In genomic region chr19:33403973-33404304, GRCh38 we compare ENCODE assay signal across 22 cellular contexts. TPM values are rescaled to one million over a fixed set of nuclear protein-coding genes. Genes with fewer than 3 reads are reported as not detected.
DNase-seq lines count a peak whose midpoint lies in the region; ATAC-seq, FAIRE-seq and TF ChIP-seq lines count a peak whose summit lies in the region.
"Had no signal": no experiment of that assay in that cellular context is flagged by ENCODE, and none has a peak within 500 bp of the region (broad histone marks: within the 10 kb centered on the region; RNA-seq: fewer than 3 reads in every experiment).

No MANE protein-coding gene starts in this region.

- 0 out of 2 replicates have a peak, but pooled peaks have one; percentile 7 for TF ChIP-seq RAD21 in HepG2 (CRISPR knock-in tag; IDR thresholded peaks at IDR 0.05)

- no peak for FAIRE-seq in HepG2 (lab: Jason Lieb, UNC)

- H3K27me3 ChIP-seq in BLaER1 (no peaks in the 10 kb centered on the region), Peyer's patch (no peaks in the 10 kb centered on the region), HepG2 (ENCODE audit: control insufficient read depth in 1 of 2, insufficient read depth in 2 of 2, low read length in 2 of 2) (no peaks in the 10 kb centered on the region), sigmoid colon (no peaks in the 10 kb centered on the region)
- H3K27me3 ChIP-seq: foreskin keratinocyte, SJCRH30 had no signal

- DNase-seq in Peyer's patch (no peak), HepG2 (ENCODE audit: low spot score) (no peak), sigmoid colon (peak; percentile 56), NCI-H2029 (lab: John Stamatoyannopoulos, UW) (no peak), NCI-H774 (lab: John Stamatoyannopoulos, UW) (no peak), NCI-H2227 treated with DMSO at 0.1 percent for 48 hours (lab: John Stamatoyannopoulos, UW) (no peak), glomerular visceral epithelial cell (ENCODE audit: extremely low spot score) (no peak)
- DNase-seq: ACHN; activated CD4-positive, alpha-beta T cell treated with anti-CD3 and anti-CD28 coated beads for 1 hour; activated CD8-positive, alpha-beta T cell treated with anti-CD3 and anti-CD28 coated beads, Interleukin-2, amount 10 ng/mL, durations not matched to agents 7 days and 5 days; activated effector memory CD4-positive, alpha-beta T cell treated with Interleukin-2 at 50 U/mL for 16 hours; activated T-cell treated with anti-CD3 and anti-CD28 coated beads for 4 hours; effector memory CD8-positive, alpha-beta T cell; foreskin keratinocyte; NCI-H1436; NCI-H510A treated with DMSO at 0.1 percent for 48 hours; nephron progenitor cell; trophoblast cell had no signal

- POLR2A ChIA-PET in HepG2 (lab: Yijun Ruan, JAX): interaction anchor here (0.9 to 3.2 kb wide), 19 partner anchors 11 to 227 kb away, joined by 3 to 58 read pairs (median 6); partner anchors contain the start of genes CEBPA, CEBPG and PEPD

- in situ Hi-C loops in HepG2 (cut with HindIII; ENCODE audit: extremely low pct_ligation_motif_present, low pct_unique_long_range_greater_than_20kb): loop anchor here (5.0 kb wide), 2 partner anchors 102 to 167 kb away; partner anchors contain the start of gene CEBPA

- H3K4me3 ChIP-seq in BLaER1 (no peak overlapping the region), Peyer's patch (no peak overlapping the region), HepG2 (replicated peaks in 1 of 3; ENCODE audit: insufficient read depth in 1 of 3, low read depth in 2 of 3, low read length in 3 of 3) (no peak overlapping the region), sigmoid colon (no peak overlapping the region)
- H3K4me3 ChIP-seq: SJCRH30 had no signal

- TF ChIP-seq EP300 in HepG2 (IDR thresholded peaks at IDR 0.05; ENCODE audit: low read depth in 2 of 2, low read length in 2 of 2): no peak
- TF ChIP-seq EP300 in HepG2 (CRISPR knock-in tag; IDR thresholded peaks at IDR 0.05; ENCODE audit: borderline replicate concordance): no peak
- TF ChIP-seq EP300 in sigmoid colon (IDR thresholded peaks at IDR 0.05): no peak

- intact Hi-C loops in HepG2 (cut with micrococcal nuclease; ENCODE audit: unreplicated experiment) (loop anchor here (1.0 kb wide), 2 partner anchors 163 to 169 kb away; no protein-coding TSS in a partner anchor), sigmoid colon (cut with DNase I) (no loop called here)

- TF ChIP-seq POLR2A in Peyer's patch (IDR thresholded peaks at IDR 0.05) (no peak), HepG2 (IDR thresholded peaks at IDR 0.05; ENCODE audit: insufficient read depth in 1 of 2, low read depth in 2 of 2, low read length in 2 of 2) (no peak), sigmoid colon (IDR thresholded peaks at IDR 0.05) (no peak)

- no CpG with 5 or more reads among the region's 6 CpGs for WGBS in HepG2 (ENCODE audit: low lambda C conversion rate)
- 72 to 82% methylated on average over 6 of the region's 6 CpGs for WGBS in sigmoid colon, 2 donors

- TF ChIP-seq CTCF in Peyer's patch (IDR thresholded peaks at IDR 0.05) (no peak), HepG2 (CRISPR knock-in tag; IDR thresholded peaks at IDR 0.05) (no peak), sigmoid colon (IDR thresholded peaks at IDR 0.05) (no peak)

- no peaks in the 10 kb centered on the region for H3K36me3 ChIP-seq in BLaER1
- peaks cover 0 to 10% (median 0%) of the 10 kb centered on the region in 3 donors for H3K36me3 ChIP-seq in Peyer's patch
- H3K36me3 ChIP-seq in HepG2 (replicated peaks in 1 of 2; ENCODE audit: control insufficient read depth in 1 of 2, insufficient read depth in 2 of 2, low read length in 2 of 2): no peaks in the 10 kb centered on the region
- H3K36me3 ChIP-seq in sigmoid colon: peaks cover 0 to 6% (median 0%) of the 10 kb centered on the region in 4 donors
- H3K36me3 ChIP-seq: SJCRH30 had no signal

- H2AFZ ChIP-seq in HepG2 (ENCODE audit: low read length): no peak overlapping the region
- H2AFZ ChIP-seq: parathyroid adenoma had no signal

- H3K9ac ChIP-seq in BLaER1 (no peak overlapping the region), HepG2 (ENCODE audit: insufficient read depth, low read depth, low read length) (peak overlapping the region; percentile 33)
- H3K9ac ChIP-seq: parathyroid adenoma had no signal

- no peak for ATAC-seq in HepG2
- ATAC-seq: activated CD8-positive, alpha-beta T cell treated with anti-CD3 and anti-CD28 coated beads, Interleukin-2, amount 10 ng/mL, durations not matched to agents 7 days and 5 days; effector memory CD8-positive, alpha-beta T cell; foreskin keratinocyte; Panc1 had no signal

- H3K27ac ChIP-seq in BLaER1 (no peak overlapping the region), Peyer's patch (peak overlapping the region in 3 of 4 donors; percentile 5 to 84 (median 26)), HepG2 (ENCODE audit: extremely low read length, insufficient read depth, low read length) (peak overlapping the region; percentile 95), sigmoid colon (no peak overlapping the region)
- H3K27ac ChIP-seq: foreskin keratinocyte, parathyroid adenoma, SJCRH30 had no signal

- H4K20me1 ChIP-seq in BLaER1 (no peaks in the 10 kb centered on the region), HepG2 (ENCODE audit: insufficient read depth, low read length) (no peaks in the 10 kb centered on the region)

- TSS peak; percentile 62 for BruUV-seq in HepG2 (replicated peaks; lab: Mats Ljungman, UMichigan)

- H3K9me3 ChIP-seq in BLaER1: no peaks in the 10 kb centered on the region
- H3K9me3 ChIP-seq in Peyer's patch: no peaks in the 10 kb centered on the region
- H3K9me3 ChIP-seq in HepG2 (ENCODE audit: low read length): no peaks in the 10 kb centered on the region
- H3K9me3 ChIP-seq in sigmoid colon: no peaks in the 10 kb centered on the region
- H3K9me3 ChIP-seq: SJCRH30 had no signal

- H3K79me2 ChIP-seq in HepG2 (ENCODE audit: insufficient read depth, low read length): no peaks in the 10 kb centered on the region
- H3K79me2 ChIP-seq: parathyroid adenoma had no signal

- H3K4me2 ChIP-seq in BLaER1 (peak overlapping the region; percentile 85), HepG2 (ENCODE audit: low read depth, low read length) (peak overlapping the region; percentile 38; the same call in 1 of the 2 replicates)

- CTCF ChIA-PET in HepG2 (lab: Yijun Ruan, JAX; ENCODE audit: low intra/inter-chr PET ratio, low total read pairs): interaction anchor here (2.4 kb wide), 1 partner anchor 168 kb away, joined by 10 read pairs; no protein-coding TSS in a partner anchor

- H3K4me1 ChIP-seq in BLaER1: peaks cover 48% of the 10 kb centered on the region
- H3K4me1 ChIP-seq in Peyer's patch: peaks cover 0 to 38% (median 0%) of the 10 kb centered on the region in 4 donors
- peaks cover 80% of the 10 kb centered on the region for H3K4me1 ChIP-seq in HepG2 (ENCODE audit: insufficient read depth, low read length)
- H3K4me1 ChIP-seq in sigmoid colon: peaks cover 0 to 18% (median 6%) of the 10 kb centered on the region in 4 donors
- H3K4me1 ChIP-seq: foreskin keratinocyte, parathyroid adenoma had no signal

TF ChIP-seq in HepG2, 621 proteins besides CTCF, POLR2A, EP300 and RAD21 (continues in another document):
- no peak for TF ChIP-seq HMG20A (CRISPR knock-in tag; IDR thresholded peaks at IDR 0.05; ENCODE audit: borderline replicate concordance)
- TF ChIP-seq, protein P1, sequence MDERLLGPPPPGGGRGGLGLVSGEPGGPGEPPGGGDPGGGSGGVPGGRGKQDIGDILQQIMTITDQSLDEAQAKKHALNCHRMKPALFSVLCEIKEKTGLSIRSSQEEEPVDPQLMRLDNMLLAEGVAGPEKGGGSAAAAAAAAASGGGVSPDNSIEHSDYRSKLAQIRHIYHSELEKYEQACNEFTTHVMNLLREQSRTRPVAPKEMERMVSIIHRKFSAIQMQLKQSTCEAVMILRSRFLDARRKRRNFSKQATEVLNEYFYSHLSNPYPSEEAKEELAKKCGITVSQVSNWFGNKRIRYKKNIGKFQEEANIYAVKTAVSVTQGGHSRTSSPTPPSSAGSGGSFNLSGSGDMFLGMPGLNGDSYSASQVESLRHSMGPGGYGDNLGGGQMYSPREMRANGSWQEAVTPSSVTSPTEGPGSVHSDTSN (CRISPR knock-in tag; IDR thresholded peaks at IDR 0.05): 0 out of 2 replicates have a peak, but pooled peaks have one; percentile 5
- TF ChIP-seq ZMYM3 (CRISPR knock-in tag; IDR thresholded peaks at IDR 0.05): peak; percentile 99
- peak; percentile 83 for TF ChIP-seq KDM1A (CRISPR knock-in tag; IDR thresholded peaks at IDR 0.05)
- TF ChIP-seq ZNF703 (CRISPR knock-in tag; IDR thresholded peaks at IDR 0.05; ENCODE audit: borderline replicate concordance): 0 out of 2 replicates have a peak, but pooled peaks have one; percentile 11
- TF ChIP-seq ZNF761 (CRISPR knock-in tag; conservative IDR thresholded peaks at IDR 0.05): no peak
- TF ChIP-seq HDAC1 (CRISPR knock-in tag; IDR thresholded peaks at IDR 0.05): peak; percentile 7; the same call in 1 of the 2 replicates
- TF ChIP-seq RCOR2 (CRISPR knock-in tag; IDR thresholded peaks at IDR 0.05): peak; percentile 69; the same call in 1 of the 2 replicates

RNA-seq across cellular contexts. Expression of gene CEBPG, which starts 30.4 kb away (rescaled TPM):
- total RNA-seq in Peyer's patch: 10 to 100 TPM; 33.0 to 75.5 (median 50.5) TPM
- total RNA-seq in HepG2 (2016; rRNA removed; fragmentation: Illumina TruSeq; extraction: Trizol): 34.3 and 49.8 TPM in 2 replicates
- 13.2 and 14.7 TPM in 2 replicates for total RNA-seq in HepG2 (2016; cell fraction: cytosol; rRNA removed; fragmentation: Illumina TruSeq; extraction: Trizol; ENCODE audit: low read depth)
- 35.7 and 49.1 TPM in 2 replicates for total RNA-seq in HepG2 (2016; cell fraction: insoluble cytoplasmic fraction; rRNA removed; fragmentation: Illumina TruSeq; extraction: Trizol)
- total RNA-seq in HepG2 (2016; cell fraction: membrane; rRNA removed; fragmentation: Illumina TruSeq; extraction: Trizol): 37.6 and 38.8 TPM in 2 replicates
- 24.5 and 24.7 TPM in 2 replicates for total RNA-seq in HepG2 (2016; cell fraction: nucleus; rRNA removed; fragmentation: Illumina TruSeq; extraction: Trizol)
- polyA plus RNA-seq in HepG2 (2011; rRNA removed): 25.7 and 26.6 TPM in 2 replicates
- polyA plus RNA-seq in HepG2 (2011; cell fraction: cytosol; rRNA removed): 16.9 and 25.6 TPM in 2 replicates
- 11.7 and 17.0 TPM in 2 replicates for polyA plus RNA-seq in HepG2 (2011; cell fraction: nucleus; rRNA removed)
- polyA plus RNA-seq in HepG2 (2012): 34.2 and 46.3 TPM in 2 replicates
- 13.2 and 15.5 TPM in 2 replicates for polyA plus RNA-seq in HepG2 (2016; cell fraction: cytosol; fragmentation: Illumina TruSeq; extraction: Trizol; ENCODE audit: low read depth)
- polyA plus RNA-seq in HepG2 (2016; cell fraction: insoluble cytoplasmic fraction; fragmentation: Illumina TruSeq; extraction: Trizol; ENCODE audit: low read depth): 44.3 and 47.4 TPM in 2 replicates
- polyA plus RNA-seq in HepG2 (2016; cell fraction: membrane; fragmentation: Illumina TruSeq; extraction: Trizol; ENCODE audit: low read depth): 25.6 and 28.0 TPM in 2 replicates
- polyA plus RNA-seq in HepG2 (2016; cell fraction: nucleus; fragmentation: Illumina TruSeq; extraction: Trizol; ENCODE audit: insufficient read depth, low read depth): 30.5 and 35.3 TPM in 2 replicates
- polyA minus RNA-seq in HepG2 (2011; rRNA and poly(A)+ RNA removed; ENCODE audit: low replicate concordance): 14.6 and 15.2 TPM in 2 replicates
- polyA minus RNA-seq in HepG2 (2011; cell fraction: cytosol; rRNA and poly(A)+ RNA removed): 18.9 and 25.7 TPM in 2 replicates
- polyA minus RNA-seq in HepG2 (2011; cell fraction: nucleus; rRNA and poly(A)+ RNA removed): 26.3 and 34.8 TPM in 2 replicates
- total RNA-seq in sigmoid colon: 10 to 100 TPM; 18.6 to 27.8 (median 23.0) TPM
- 10 to 100 TPM; 44.2 to 84.6 (median 64.9) TPM for polyA plus RNA-seq in sigmoid colon

Comparison
In these comparisons a context has a peak if more than half of its experiments do, and no peak if none do; other contexts are left out.
1. H3K27ac ChIP-seq: peak in Peyer's patch (3 of 4) and HepG2 (single experiment); none in BLaER1 (single experiment) and sigmoid colon (0 of 4).